In genomic region chr6:125377621-125378020, GRCh38 we compare ENCODE assay signal across 12 cellular contexts.
A peak's percentile ranks its signal among the peaks of the same experiment; 100 is the strongest.
DNase-seq lines count a peak whose midpoint lies in the region; ATAC-seq and TF ChIP-seq lines count a peak whose summit lies in the region.
"Had no signal": no experiment of that assay in that cellular context is flagged by ENCODE, and none has a peak within 500 bp of the region (broad histone marks: within the 10 kb centered on the region; RNA-seq: fewer than 3 reads in every experiment).

No MANE protein-coding gene starts in this region.

- in situ Hi-C loops in IMR-90 (cut with MboI; ENCODE audit: low sequenced_read_pairs), result no loop called here

- H3K9me3 ChIP-seq in IMR-90 (ENCODE audit: control insufficient read depth, insufficient read depth, low read length), result no peaks in the 10 kb centered on the region
- H3K9me3 ChIP-seq: spleen had no signal

- no peaks in the 10 kb centered on the region for H3K36me3 Mint-ChIP-seq in activated CD8-positive, alpha-beta T cell treated with anti-CD3 and anti-CD28 coated beads, Interleukin-2, amount 10 ng/mL, durations not matched to agents 7 days and 5 days (ENCODE audit: low read depth)
- H3K36me3 Mint-ChIP-seq: naive thymus-derived CD4-positive, alpha-beta T cell had no signal

- no peak for TF ChIP-seq POLR2A in IMR-90 (IDR thresholded peaks at IDR 0.05; ENCODE audit: low read depth, low read length)

- TF ChIP-seq CTCF in IMR-90 (conservative IDR thresholded peaks at IDR 0.05; ENCODE audit: low read depth, low read length) (no peak), fibroblast of pulmonary artery (IDR thresholded peaks at IDR 0.05; ENCODE audit: low read length, missing control alignments) (no peak)

- no peaks in the 10 kb centered on the region for H3K9me3 Mint-ChIP-seq in activated CD8-positive, alpha-beta T cell treated with anti-CD3 and anti-CD28 coated beads, Interleukin-2, amount 10 ng/mL, durations not matched to agents 7 days and 5 days (ENCODE audit: insufficient read depth)

- no peak overlapping the region for H3K18ac ChIP-seq in IMR-90 (ENCODE audit: low read depth, low read length)

- H3K27me3 Mint-ChIP-seq in activated CD8-positive, alpha-beta T cell treated with anti-CD3 and anti-CD28 coated beads, Interleukin-2, amount 10 ng/mL, durations not matched to agents 7 days and 5 days (ENCODE audit: low read depth), result peaks cover 54% of the 10 kb centered on the region

- no peak overlapping the region for H4K91ac ChIP-seq in IMR-90 (ENCODE audit: insufficient read depth, low read depth, low read length)

- H3K4me1 Mint-ChIP-seq in activated CD8-positive, alpha-beta T cell treated with anti-CD3 and anti-CD28 coated beads, Interleukin-2, amount 10 ng/mL, durations not matched to agents 7 days and 5 days (ENCODE audit: low read depth), result no peaks in the 10 kb centered on the region

- H2AK5ac ChIP-seq in IMR-90 (ENCODE audit: low read depth, low read length), result no peak overlapping the region

- no peak overlapping the region for H3K27ac ChIP-seq in IMR-90 (ENCODE audit: insufficient read depth, low read length)
- H3K27ac ChIP-seq: spleen had no signal

- peak overlapping the region; percentile 40 for H3K4me2 ChIP-seq in IMR-90 (ENCODE audit: low read depth, low read length)

- H3K23ac ChIP-seq in IMR-90 (ENCODE audit: low read depth, low read length), result no peak overlapping the region

- H3K14ac ChIP-seq in IMR-90 (replicated peaks; ENCODE audit: low read depth, low read length), result no peak overlapping the region

- 0 out of 2 replicates have a peak, but pooled peaks have one; percentile 27 for ATAC-seq in IMR-90 (ENCODE audit: low read depth)
- no peak for ATAC-seq in SK-N-SH treated with all-trans-retinoic acid at 6 μM for 48 hours
- ATAC-seq in activated CD8-positive, alpha-beta T cell treated with anti-CD3 and anti-CD28 coated beads, Interleukin-2, amount 10 ng/mL, durations not matched to agents 7 days and 5 days, result no peak
- ATAC-seq: naive thymus-derived CD4-positive, alpha-beta T cell had no signal

- no peak overlapping the region for H2BK15ac ChIP-seq in IMR-90 (ENCODE audit: low read depth, low read length)

- POLR2A ChIA-PET in IMR-90 (lab: Charles Lee; ENCODE audit: unreplicated experiment), result no interaction called here
- POLR2A ChIA-PET in activated CD8-positive, alpha-beta T cell treated with anti-CD3 and anti-CD28 coated beads, Interleukin-2, amount 10 ng/mL, durations not matched to agents 7 days and 5 days (lab: Charles Lee), result no interaction called here

- H2BK20ac ChIP-seq in IMR-90 (ENCODE audit: low read depth, low read length), result no peak overlapping the region

- no CpG with 5 or more reads among the region's 5 CpGs for WGBS in IMR-90 (ENCODE audit: extremely low coverage in 2 of 2, insufficient read length in 1 of 2), 2 experiments

- H3K4me3 ChIP-seq in IMR-90 (ENCODE audit: insufficient read depth, low read depth, low read length) (no peak overlapping the region), fibroblast of pulmonary artery (replicated peaks; ENCODE audit: low read depth, low read length) (no peak overlapping the region)
- H3K4me3 ChIP-seq: spleen had no signal

- no peak overlapping the region for H3K4me3 Mint-ChIP-seq in activated CD8-positive, alpha-beta T cell treated with anti-CD3 and anti-CD28 coated beads, Interleukin-2, amount 10 ng/mL, durations not matched to agents 7 days and 5 days
- H3K4me3 Mint-ChIP-seq: naive thymus-derived CD4-positive, alpha-beta T cell had no signal

- peaks cover 3% of the 10 kb centered on the region; the same call in 1 of the 2 replicates for H3K4me1 ChIP-seq in IMR-90 (ENCODE audit: control insufficient read depth, insufficient read depth, low read length)
- H3K4me1 ChIP-seq: spleen had no signal

- H4K5ac ChIP-seq in IMR-90 (ENCODE audit: low read depth, low read length), result no peak overlapping the region

- no peak overlapping the region for H2BK120ac ChIP-seq in IMR-90 (ENCODE audit: low read depth, low read length)

- no TSS peak for BruUV-seq in IMR-90 (replicated peaks; lab: Mats Ljungman, UMichigan)

- intact Hi-C loops in IMR-90 (cut with micrococcal nuclease), result no loop called here

- CTCF ChIA-PET in IMR-90 (lab: Yijun Ruan, JAX), result no interaction called here
- CTCF ChIA-PET in activated CD8-positive, alpha-beta T cell treated with anti-CD3 and anti-CD28 coated beads, Interleukin-2, amount 10 ng/mL, durations not matched to agents 7 days and 5 days (lab: Charles Lee), result no interaction called here

- H3K79me1 ChIP-seq in IMR-90 (ENCODE audit: low read depth in 1 of 2, low read length in 2 of 2), result no peaks in the 10 kb centered on the region

- H3K4ac ChIP-seq in IMR-90 (ENCODE audit: low read depth, low read length), result no peak overlapping the region

- H2AFZ ChIP-seq in IMR-90 (replicated peaks; ENCODE audit: low read length, poor library complexity), result no peak overlapping the region

- H3K27me3 ChIP-seq in IMR-90 (ENCODE audit: control insufficient read depth, insufficient read depth, low read length), result peaks cover 10% of the 10 kb centered on the region
- H3K27me3 ChIP-seq: spleen had no signal

- H3K9me1 ChIP-seq in IMR-90 (ENCODE audit: insufficient read depth, low read length), result no peaks in the 10 kb centered on the region

- H2AK9ac ChIP-seq in IMR-90 (replicated peaks; ENCODE audit: low read depth, low read length, poor library complexity), result no peak overlapping the region

- H4K8ac ChIP-seq in IMR-90 (ENCODE audit: low read depth in 2 of 2, low read length in 2 of 2), result no peak overlapping the region

- dilution Hi-C loops in IMR-90 (cut with HindIII; ENCODE audit: low sequenced_read_pairs, unreplicated experiment), result no loop called here

- H3K27ac Mint-ChIP-seq in activated CD8-positive, alpha-beta T cell treated with anti-CD3 and anti-CD28 coated beads, Interleukin-2, amount 10 ng/mL, durations not matched to agents 7 days and 5 days, result no peak overlapping the region
- H3K27ac Mint-ChIP-seq: naive thymus-derived CD4-positive, alpha-beta T cell had no signal

- H3K9ac ChIP-seq in IMR-90 (ENCODE audit: low read depth, low read length), result no peak overlapping the region

- TF ChIP-seq RAD21 in IMR-90 (IDR thresholded peaks at IDR 0.05; ENCODE audit: low read length), result no peak

- H4K20me1 ChIP-seq in IMR-90 (ENCODE audit: insufficient read depth, low read length), result no peaks in the 10 kb centered on the region

- H2BK5ac ChIP-seq in IMR-90 (ENCODE audit: low read depth, low read length, poor library complexity, severe bottlenecking), result no peak overlapping the region

- DNase-seq in IMR-90 (peak; percentile 17), fibroblast of pulmonary artery (ENCODE audit: low read depth) (peak; percentile 67), smooth muscle cell of the brain vasculature (ENCODE audit: low read depth, low spot score) (peak; percentile 98), NCI-H69 (lab: John Stamatoyannopoulos, UW) (no peak), NCI-H1092 (lab: John Stamatoyannopoulos, UW) (no peak)
- DNase-seq in activated naive CD4-positive, alpha-beta T cell (lab: John Stamatoyannopoulos, UW), result no peak
- DNase-seq in activated CD8-positive, alpha-beta T cell treated with anti-CD3 and anti-CD28 coated beads, Interleukin-2, amount 10 ng/mL, durations not matched to agents 7 days and 5 days, result no peak
- DNase-seq: Calu3; naive thymus-derived CD4-positive, alpha-beta T cell; NCI-H510A treated with DMSO at 0.1 percent for 48 hours; spleen had no signal

- H3K56ac ChIP-seq in IMR-90 (ENCODE audit: extremely low read depth, insufficient read depth, low read length), result no peak overlapping the region

- no peaks in the 10 kb centered on the region for H3K36me3 ChIP-seq in IMR-90 (ENCODE audit: control insufficient read depth, insufficient read depth, low read length)
- H3K36me3 ChIP-seq: spleen had no signal

TF ChIP-seq in IMR-90, 13 proteins besides CTCF, POLR2A, EP300 and RAD21:
- TF ChIP-seq SMC3 (IDR thresholded peaks at IDR 0.05; ENCODE audit: low read depth, low read length) (no peak), RFX5 (IDR thresholded peaks at IDR 0.05; ENCODE audit: low read depth, low read length) (no peak), RCOR1 (IDR thresholded peaks at IDR 0.05; ENCODE audit: insufficient replicate concordance, low read length) (no peak), CHD1 (IDR thresholded peaks at IDR 0.05; ENCODE audit: low read depth, low read length) (no peak), CEBPB (IDR thresholded peaks at IDR 0.05; ENCODE audit: low read depth, low read length) (peak; percentile 7; the same call in 1 of the 2 replicates)

TF ChIP-seq in SK-N-SH treated with all-trans-retinoic acid at 6 μM for 48 hours, 23 proteins besides CTCF, POLR2A, EP300 and RAD21:
- TF ChIP-seq TCF4 (CRISPR knock-in tag; IDR thresholded peaks at IDR 0.05; ENCODE audit: borderline replicate concordance) (peak; percentile 55; the same call in 1 of the 2 replicates), ESRRG (CRISPR knock-in tag; IDR thresholded peaks at IDR 0.05) (no peak)

Comparison
In these comparisons a context has a peak if more than half of its experiments do, and no peak if none do; other contexts are left out.
1. DNase-seq: peak in IMR-90 (single experiment), fibroblast of pulmonary artery (single experiment) and smooth muscle cell of the brain vasculature (single experiment); none in activated naive CD4-positive, alpha-beta T cell (0 of 4), NCI-H69 (single experiment), NCI-H1092 (single experiment) and activated CD8-positive, alpha-beta T cell treated with anti-CD3 and anti-CD28 coated beads, Interleukin-2, amount 10 ng/mL, durations not matched to agents 7 days and 5 days (single experiment).